8 cellular contexts compared by ENCODE assay signal in genomic region chr1:150995896-150996295, GRCh38. TPM values are rescaled to one million over a fixed set of nuclear protein-coding genes. Genes with fewer than 3 reads are reported as not detected.
A peak's percentile ranks its signal among the peaks of the same experiment; 100 is the strongest.
DNase-seq lines count a peak whose midpoint lies in the region; ATAC-seq and TF ChIP-seq lines count a peak whose summit lies in the region.

No MANE protein-coding gene starts in this region.

- CTCF ChIA-PET in WTC11 (lab: Charles Lee) = interaction anchor here (0.5 to 5.7 kb wide), 29 partner anchors 9 to 458 kb away, joined by 3 to 109 read pairs (median 4); partner anchors contain the start of genes ANXA9, ARNT, C1orf56 and CERS2

- no peaks in the 10 kb centered on the region for H3K9me3 Mint-ChIP-seq in WTC11

- H3K27me3 ChIP-seq in psoas muscle (ENCODE audit: insufficient read depth in 3 of 3, low read length in 2 of 3) = no peaks in the 10 kb centered on the region

- POLR2A ChIA-PET in WTC11 (lab: Charles Lee) = interaction anchor here (0.7 to 1.3 kb wide), 5 partner anchors 10 to 299 kb away, joined by 3 to 8 read pairs (median 3); partner anchors contain the start of gene ANXA9

- no peaks in the 10 kb centered on the region for H3K9me3 ChIP-seq in psoas muscle

- peak; percentile 65 for TF ChIP-seq CTCF in GM20000 (IDR thresholded peaks at IDR 0.05; ENCODE audit: extremely low read depth, missing control alignments)
- peak; percentile 92 for TF ChIP-seq CTCF in WTC11 (IDR thresholded peaks at IDR 0.05)
- TF ChIP-seq CTCF in psoas muscle (IDR thresholded peaks at IDR 0.05) = peak; percentile 86

- H3K4me3 ChIP-seq in psoas muscle = peak overlapping the region; percentile 13

- H3K4me1 Mint-ChIP-seq in WTC11 = peaks cover 6% of the 10 kb centered on the region; the same call in 1 of the 2 replicates

- no peak overlapping the region for H3K4me3 Mint-ChIP-seq in WTC11

- WGBS in psoas muscle, 3 donors = 15 to 21% (median 16%) methylated on average over 9 of the region's 9 CpGs

- peak overlapping the region; percentile 70; the same call in 1 of the 2 replicates for H3K27ac Mint-ChIP-seq in WTC11

- no peaks in the 10 kb centered on the region for H3K27me3 Mint-ChIP-seq in WTC11 (ENCODE audit: low read depth)

- H3K36me3 ChIP-seq in psoas muscle (ENCODE audit: insufficient read depth in 1 of 2, low read depth in 1 of 2) = peaks cover 0 to 44% of the 10 kb centered on the region in 2 donors

- peak; percentile 75 for ATAC-seq in WTC11
- ATAC-seq in psoas muscle = peak; percentile 76 to 91 (median 82)
- no peak for ATAC-seq in GM19351 (IDR thresholded peaks at IDR 0.05; ENCODE audit: unreplicated experiment)
- no peak for ATAC-seq in GM21619 (IDR thresholded peaks at IDR 0.05; ENCODE audit: unreplicated experiment)

- peak; percentile 34 for DNase-seq in AG08395 (ENCODE audit: low spot score)
- DNase-seq in GM20000 (ENCODE audit: low spot score) = no peak
- DNase-seq in WTC11 (ENCODE audit: low spot score) = peak; percentile 64
- DNase-seq in germinal center (ENCODE audit: low spot score) = peak; percentile 41
- peak in 1 of 2 donors; percentile 78 for DNase-seq in psoas muscle
- no peak for DNase-seq in kidney tubule cell (ENCODE audit: low spot score)

- H3K36me3 Mint-ChIP-seq in WTC11 = no peaks in the 10 kb centered on the region

- intact Hi-C loops in psoas muscle (cut with DNase I) = no loop called here

- peak overlapping the region; percentile 41 for H3K27ac ChIP-seq in psoas muscle

- H3K4me1 ChIP-seq in psoas muscle = peaks cover 11% of the 10 kb centered on the region

TF ChIP-seq in WTC11, 78 proteins besides CTCF, POLR2A, EP300 and RAD21:
- no peak for TF ChIP-seq SMAD3 (CRISPR knock-in tag; IDR thresholded peaks at IDR 0.05; ENCODE audit: borderline replicate concordance)
- TF ChIP-seq JUN (CRISPR knock-in tag; IDR thresholded peaks at IDR 0.05) = no peak
- no peak for TF ChIP-seq E2F4 (CRISPR knock-in tag; IDR thresholded peaks at IDR 0.05; ENCODE audit: borderline replicate concordance, low read depth)
- TF ChIP-seq TCF7 (CRISPR knock-in tag; IDR thresholded peaks at IDR 0.05; ENCODE audit: low read depth) = no peak
- no peak for TF ChIP-seq SP1 (CRISPR knock-in tag; conservative IDR thresholded peaks at IDR 0.05)
- TF ChIP-seq CREB1 (CRISPR knock-in tag; IDR thresholded peaks at IDR 0.05) = no peak
- no peak for TF ChIP-seq MXD4 (CRISPR knock-in tag; IDR thresholded peaks at IDR 0.05; ENCODE audit: borderline replicate concordance)
- TF ChIP-seq ESRRA (CRISPR knock-in tag; IDR thresholded peaks at IDR 0.05; ENCODE audit: borderline replicate concordance) = no peak
- TF ChIP-seq CREM (CRISPR knock-in tag; IDR thresholded peaks at IDR 0.05) = no peak

RNA-seq across cellular contexts. Expression of gene MINDY1, which starts 10.8 kb away (rescaled TPM):
- total RNA-seq in WTC11 (2021) = 10.1 to 11.2 TPM (median 11.0 TPM) in 3 replicates
- total RNA-seq in psoas muscle = 10 to 100 TPM; 13.9 to 26.0 (median 18.5) TPM
- polyA plus RNA-seq in psoas muscle = 10 to 100 TPM in 1 of 3 donors, 1 to 10 TPM in 2; 4.4 to 16.2 (median 9.7) TPM

RNA-seq across cellular contexts. Expression of gene PRUNE1, which starts 12.4 kb away (rescaled TPM):
- total RNA-seq in WTC11 (2021) (24.5 to 29.6 TPM (median 28.5 TPM) in 3 replicates), psoas muscle (10 to 100 TPM; 17.5 to 30.2 (median 24.6) TPM)
- 10 to 100 TPM; 12.4 to 33.8 (median 15.1) TPM for polyA plus RNA-seq in psoas muscle

RNA-seq across cellular contexts. Expression of gene ANXA9, which starts 13.8 kb away (rescaled TPM):
- total RNA-seq in WTC11 (2021) (1.5 to 1.6 TPM (median 1.6 TPM) in 3 replicates), psoas muscle (not detected)
- polyA plus RNA-seq in psoas muscle = under 1 TPM; 0.07 to 0.10 (median 0.07) TPM

RNA-seq across cellular contexts. Expression of gene CERS2, which starts 21.3 kb away (rescaled TPM):
- total RNA-seq in WTC11 (2021) (182 to 203 TPM (median 200 TPM) in 3 replicates), psoas muscle (10 to 100 TPM; 42.1 to 61.0 (median 51.1) TPM)
- polyA plus RNA-seq in psoas muscle = 10 to 100 TPM; 29.8 to 59.6 (median 30.5) TPM

RNA-seq across cellular contexts. Expression of gene BNIPL, which starts 40.5 kb away (rescaled TPM):
- total RNA-seq in WTC11 (2021) = 2.5 to 4.0 TPM (median 3.8 TPM) in 3 replicates
- total RNA-seq in psoas muscle = under 1 TPM; 0.06 to 0.96 (median 0.43) TPM
- under 1 TPM; 0.04 to 0.10 (median 0.05) TPM for polyA plus RNA-seq in psoas muscle

Comparison
In these comparisons a context has a peak if more than half of its experiments do, and no peak if none do; other contexts are left out.
1. DNase-seq: peak in AG08395 (single experiment), WTC11 (single experiment) and germinal center (single experiment); none in GM20000 (single experiment) and kidney tubule cell (single experiment).
2. ATAC-seq: peak in WTC11 (single experiment) and psoas muscle (4 of 4); none in GM19351 (single experiment) and GM21619 (single experiment).
3. Peak in every context shown above with its lines, with median percentiles within 50 percentile points of each other: CTCF ChIP-seq.